In the genomic region with DNA sequence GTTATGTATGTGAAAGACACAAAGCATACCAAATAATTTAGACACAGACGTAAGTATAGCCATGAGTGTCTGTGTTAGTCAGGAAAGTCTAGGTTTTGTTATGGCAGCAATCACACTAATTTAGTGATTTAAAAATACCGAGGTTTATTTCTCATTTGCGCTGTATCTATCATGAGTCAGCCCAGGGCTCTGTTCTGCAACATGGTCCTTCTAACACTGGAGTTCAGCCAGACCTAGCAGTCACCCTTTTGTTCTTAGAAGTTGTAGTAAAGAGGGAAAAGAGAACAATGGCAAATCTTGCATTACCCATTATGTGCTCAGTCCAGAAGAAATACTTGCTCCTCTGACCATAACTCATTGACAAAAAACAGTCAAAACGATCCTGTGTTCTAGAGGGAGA, we compare ENCODE assay signal across 13 cellular contexts.
"Had no signal": no experiment of that assay in that cellular context is flagged by ENCODE, and none has a peak within 500 bp of the region (broad histone marks: within the 10 kb centered on the region; RNA-seq: fewer than 3 reads in every experiment).

No MANE protein-coding gene starts in this region.

- H3K36me3 ChIP-seq: left ventricle myocardium inferior had no signal

- H3K9me3 ChIP-seq: left ventricle myocardium inferior, mucosa of descending colon had no signal

- H3K9ac ChIP-seq: parathyroid adenoma had no signal

- DNase-seq: activated CD4-positive, alpha-beta T cell treated with anti-CD3 and anti-CD28 coated beads for 4 hours; activated CD8-positive, alpha-beta memory T cell treated with anti-CD3 and anti-CD28 coated beads, Interleukin-2, amount 50 U/mL, for 4 hours; activated CD8-positive, alpha-beta T cell treated with anti-CD3 and anti-CD28 coated beads, Interleukin-2, amount 10 ng/mL, durations not matched to agents 7 days and 5 days; activated gamma-delta T cell treated with Interleukin-2 at 50 U/mL for 16 hours; activated naive CD8-positive, alpha-beta T cell treated with anti-CD3 and anti-CD28 coated beads for 36 hours; activated T-cell treated with anti-CD3 and anti-CD28 coated beads, Interleukin-2, amount 50 U/mL, for 72 hours; hippocampal formation; left ventricle myocardium inferior; mucosa of descending colon; naive thymus-derived CD4-positive, alpha-beta T cell; stimulated activated CD4-positive, alpha-beta T cell treated with anti-CD3 and anti-CD28 coated beads, Interleukin-2, amount 100 ng/mL, for 48 hours; T-helper 2 cell had no signal

- H3K27ac ChIP-seq: left ventricle myocardium inferior, parathyroid adenoma had no signal

- H3K4me3 ChIP-seq: left ventricle myocardium inferior, mucosa of descending colon had no signal

- H3K4me1 ChIP-seq: left ventricle myocardium inferior, parathyroid adenoma had no signal

- H3K79me2 ChIP-seq: parathyroid adenoma had no signal

- H2AFZ ChIP-seq: parathyroid adenoma had no signal
